13 cellular contexts compared by ENCODE assay signal in the genomic region with DNA sequence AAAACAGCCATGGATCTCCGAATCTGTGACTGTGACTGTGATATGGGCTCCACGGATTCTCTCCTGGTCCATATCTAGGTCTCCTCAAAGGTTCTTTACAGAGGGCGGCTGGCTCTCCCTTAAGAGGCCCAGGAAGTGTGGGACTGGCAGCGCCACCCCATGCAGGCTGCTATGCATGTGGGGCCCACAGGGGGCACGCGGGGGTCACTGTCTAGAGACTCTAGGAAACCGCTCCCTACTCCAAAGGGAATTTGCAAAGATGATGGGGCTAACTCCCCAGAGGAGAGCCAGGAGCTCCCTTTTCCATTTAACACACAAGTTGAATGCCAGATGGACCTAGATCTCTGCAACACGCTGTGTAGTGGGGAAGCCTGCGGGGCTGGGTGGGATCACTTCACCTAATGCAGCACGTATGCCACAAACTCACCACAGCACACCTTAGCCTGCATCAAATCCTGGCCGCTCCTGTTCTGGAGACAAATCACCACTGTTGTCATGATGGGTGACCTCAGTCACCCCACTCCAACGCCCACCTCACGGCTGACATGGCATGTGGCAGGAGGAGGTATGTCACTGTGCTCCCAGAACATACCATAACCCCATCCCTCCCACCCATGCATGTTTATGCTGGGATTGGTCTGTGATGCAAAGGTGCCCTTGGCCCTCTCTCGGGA.
DNase-seq lines count a peak whose midpoint lies in the region; ATAC-seq and TF ChIP-seq lines count a peak whose summit lies in the region.
"Had no signal": no experiment of that assay in that cellular context is flagged by ENCODE, and none has a peak within 500 bp of the region (broad histone marks: within the 10 kb centered on the region; RNA-seq: fewer than 3 reads in every experiment).

No MANE protein-coding gene starts in this region.

- H3K9ac ChIP-seq in DND-41 (ENCODE audit: low read depth, low read length), result no peak overlapping the region
- H3K9ac ChIP-seq in liver (ENCODE audit: low read depth in 1 of 2, low read length in 2 of 2), result no peak overlapping the region
- peak overlapping the region in 1 of 3 donors; percentile 18 for H3K9ac ChIP-seq in skeletal muscle tissue (ENCODE audit: low read depth in 1 of 3, low read length in 3 of 3)

- no peak overlapping the region for H3K4me3 ChIP-seq in DND-41 (ENCODE audit: low read depth in 1 of 2, low read length in 2 of 2)
- H3K4me3 ChIP-seq in liver (ENCODE audit: low read depth in 1 of 3, low read length in 3 of 3), result no peak overlapping the region
- H3K4me3 ChIP-seq in skeletal muscle tissue (ENCODE audit: low read length in 3 of 3), result peak overlapping the region in 2 of 3 donors; percentile 27 to 45

- H3K9me3 ChIP-seq in DND-41 (ENCODE audit: insufficient read depth, low read length, severe bottlenecking) (no peaks in the 10 kb centered on the region), liver (ENCODE audit: control insufficient read depth in 4 of 4, low read length in 3 of 4) (no peaks in the 10 kb centered on the region), skeletal muscle tissue (ENCODE audit: control insufficient read depth in 3 of 3, low read length in 3 of 3) (no peaks in the 10 kb centered on the region)

- ATAC-seq in DND-41 (ENCODE audit: insufficient read depth, low read depth), result 0 out of 3 replicates have a peak, but pooled peaks have one; percentile 48
- ATAC-seq in GM18861 (IDR thresholded peaks at IDR 0.05; ENCODE audit: unreplicated experiment), result no peak
- ATAC-seq: T-cell had no signal

- TF ChIP-seq CTCF in DND-41 (IDR thresholded peaks at IDR 0.05; ENCODE audit: borderline replicate concordance, extremely low read depth, low read length, poor library complexity, severe bottlenecking), result no peak
- no peak for TF ChIP-seq CTCF in VCaP (conservative IDR thresholded peaks at IDR 0.05)
- no peak for TF ChIP-seq CTCF in liver (IDR thresholded peaks at IDR 0.05; ENCODE audit: low read depth, low read length, missing input control)

- TF ChIP-seq RAD21 in liver (IDR thresholded peaks at IDR 0.05), result no peak

- 86% methylated on average over 14 of the region's 14 CpGs for WGBS in liver

- no peak for DNase-seq in DND-41
- DNase-seq in SKM-1 treated with dmso at 0.1 percent for 144 hours (lab: John Stamatoyannopoulos, UW; ENCODE audit: unreplicated experiment), result no peak
- DNase-seq in NCI-H446 (lab: John Stamatoyannopoulos, UW), result no peak
- DNase-seq in dermis blood vessel endothelial cell, result no peak
- DNase-seq: activated CD4-positive, alpha-beta T cell treated with anti-CD3 and anti-CD28 coated beads, Interleukin-2, amount 10 ng/mL, durations not matched to agents 7 days and 5 days; caudate nucleus; GF-D8; T-cell had no signal

- H3K4me2 ChIP-seq in DND-41 (ENCODE audit: insufficient read depth, low read length), result no peak overlapping the region

- no peaks in the 10 kb centered on the region for H3K4me1 ChIP-seq in DND-41 (ENCODE audit: insufficient read depth, low read length)
- H3K4me1 ChIP-seq in liver (ENCODE audit: control insufficient read depth in 4 of 4, insufficient read depth in 4 of 4, low read length in 3 of 4), result peaks cover 8 to 50% (median 38%) of the 10 kb centered on the region in 4 donors
- H3K4me1 ChIP-seq in skeletal muscle tissue (ENCODE audit: control insufficient read depth in 3 of 3, insufficient read depth in 3 of 3, low read length in 3 of 3), result peaks cover 78 to 85% (median 80%) of the 10 kb centered on the region in 3 donors

- no peak overlapping the region for H2AFZ ChIP-seq in DND-41 (ENCODE audit: low read depth, low read length)

- H3K27me3 ChIP-seq in DND-41 (ENCODE audit: insufficient read depth, low read length, poor library complexity) (no peaks in the 10 kb centered on the region), liver (ENCODE audit: control insufficient read depth in 4 of 4, insufficient read depth in 4 of 4, low read length in 3 of 4) (no peaks in the 10 kb centered on the region), skeletal muscle tissue (ENCODE audit: control insufficient read depth in 3 of 3, insufficient read depth in 3 of 3, low read length in 3 of 3) (no peaks in the 10 kb centered on the region)

- H4K20me1 ChIP-seq in DND-41 (ENCODE audit: insufficient read depth, low read length), result peaks cover 16% of the 10 kb centered on the region

- H3K36me3 ChIP-seq in DND-41 (ENCODE audit: insufficient read depth, low read length) (no peaks in the 10 kb centered on the region), liver (ENCODE audit: control insufficient read depth in 4 of 4, insufficient read depth in 3 of 4, low read depth in 1 of 4, low read length in 3 of 4) (peaks cover 0 to 3% (median under 1%) of the 10 kb centered on the region in 4 donors), skeletal muscle tissue (ENCODE audit: control insufficient read depth in 3 of 3, insufficient read depth in 3 of 3, low read length in 3 of 3) (peaks cover 0 to 7% (median 2%) of the 10 kb centered on the region in 3 donors)

- 0 out of 2 replicates have a peak, but pooled peaks cover 3% of the 10 kb centered on the region for H3K79me2 ChIP-seq in DND-41 (ENCODE audit: insufficient read depth, low read length)

- H3K27ac ChIP-seq in DND-41 (ENCODE audit: low read length), result no peak overlapping the region
- H3K27ac ChIP-seq in VCaP, result peak overlapping the region; percentile 45
- H3K27ac ChIP-seq in liver (ENCODE audit: low read depth in 1 of 2, low read length in 2 of 2), result peak overlapping the region; percentile 2 to 45
- H3K27ac ChIP-seq in skeletal muscle tissue (ENCODE audit: low read depth, low read length), result peak overlapping the region; percentile 84
- H3K27ac ChIP-seq: C4-2B had no signal

TF ChIP-seq in liver, 16 proteins besides CTCF, POLR2A, EP300 and RAD21:
- no peak for TF ChIP-seq YY1 (IDR thresholded peaks at IDR 0.05)
- no peak for TF ChIP-seq GABPA (IDR thresholded peaks at IDR 0.05 in 1 of 2, conservative IDR thresholded peaks at IDR 0.05 in 1 of 2)
- no peak for TF ChIP-seq FOXA1 (IDR thresholded peaks at IDR 0.05)
- no peak for TF ChIP-seq TAF1 (conservative IDR thresholded peaks at IDR 0.05)
- TF ChIP-seq SP1 (IDR thresholded peaks at IDR 0.05), result no peak
- no peak for TF ChIP-seq FOXA2 (IDR thresholded peaks at IDR 0.05)

Comparison
In these comparisons a context has a peak if more than half of its experiments do, and no peak if none do; other contexts are left out.
1. H3K4me3 ChIP-seq: peak in skeletal muscle tissue (2 of 3); none in DND-41 (0 of 2) and liver (0 of 3).